1 cellular context compared by ENCODE assay signal in the genomic region with DNA sequence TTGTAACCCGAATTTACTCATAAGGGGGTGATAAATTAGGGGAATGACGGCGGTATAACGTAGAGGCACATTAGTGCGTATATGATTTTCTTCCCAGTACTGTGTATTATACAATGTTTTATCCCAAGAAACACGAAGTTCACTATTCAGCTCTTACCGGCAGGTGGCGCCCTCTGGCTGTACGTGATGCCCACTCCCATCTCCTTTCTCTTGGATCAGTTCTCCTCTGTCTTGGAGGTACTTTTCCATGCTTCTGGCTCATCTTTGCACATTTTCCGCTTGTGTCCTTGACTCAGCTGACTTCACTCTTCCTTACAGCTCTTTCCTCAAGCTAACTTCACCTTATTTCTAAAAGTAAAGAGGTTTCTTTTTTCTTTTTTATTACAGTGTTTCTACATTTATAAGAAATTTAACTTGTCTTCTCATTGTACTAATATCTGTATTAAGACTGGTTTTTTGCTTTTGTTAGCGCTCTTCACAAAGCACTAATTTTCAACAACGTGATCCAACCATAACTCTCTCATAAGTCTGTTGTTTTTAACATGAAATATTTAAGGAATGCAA.
TF ChIP-seq lines count a peak whose summit lies in the region.

No MANE protein-coding gene starts in this region.

TF ChIP-seq in WTC11, 78 proteins besides CTCF, POLR2A, EP300 and RAD21 (continued from another document):
- TF ChIP-seq, protein P1, sequence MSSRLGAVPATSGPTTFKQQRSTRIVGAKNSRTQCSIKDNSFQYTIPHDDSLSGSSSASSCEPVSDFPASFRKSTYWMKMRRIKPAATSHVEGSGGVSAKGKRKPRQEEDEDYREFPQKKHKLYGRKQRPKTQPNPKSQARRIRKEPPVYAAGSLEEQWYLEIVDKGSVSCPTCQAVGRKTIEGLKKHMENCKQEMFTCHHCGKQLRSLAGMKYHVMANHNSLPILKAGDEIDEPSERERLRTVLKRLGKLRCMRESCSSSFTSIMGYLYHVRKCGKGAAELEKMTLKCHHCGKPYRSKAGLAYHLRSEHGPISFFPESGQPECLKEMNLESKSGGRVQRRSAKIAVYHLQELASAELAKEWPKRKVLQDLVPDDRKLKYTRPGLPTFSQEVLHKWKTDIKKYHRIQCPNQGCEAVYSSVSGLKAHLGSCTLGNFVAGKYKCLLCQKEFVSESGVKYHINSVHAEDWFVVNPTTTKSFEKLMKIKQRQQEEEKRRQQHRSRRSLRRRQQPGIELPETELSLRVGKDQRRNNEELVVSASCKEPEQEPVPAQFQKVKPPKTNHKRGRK (CRISPR knock-in tag; IDR thresholded peaks at IDR 0.05; ENCODE audit: borderline replicate concordance) = no peak
- no peak for TF ChIP-seq FOXP1 (CRISPR knock-in tag; IDR thresholded peaks at IDR 0.05; ENCODE audit: borderline replicate concordance)
TF ChIP-seq in WTC11: peak in this region for 0.
